9 cellular contexts compared by ENCODE assay signal in the genomic region with DNA sequence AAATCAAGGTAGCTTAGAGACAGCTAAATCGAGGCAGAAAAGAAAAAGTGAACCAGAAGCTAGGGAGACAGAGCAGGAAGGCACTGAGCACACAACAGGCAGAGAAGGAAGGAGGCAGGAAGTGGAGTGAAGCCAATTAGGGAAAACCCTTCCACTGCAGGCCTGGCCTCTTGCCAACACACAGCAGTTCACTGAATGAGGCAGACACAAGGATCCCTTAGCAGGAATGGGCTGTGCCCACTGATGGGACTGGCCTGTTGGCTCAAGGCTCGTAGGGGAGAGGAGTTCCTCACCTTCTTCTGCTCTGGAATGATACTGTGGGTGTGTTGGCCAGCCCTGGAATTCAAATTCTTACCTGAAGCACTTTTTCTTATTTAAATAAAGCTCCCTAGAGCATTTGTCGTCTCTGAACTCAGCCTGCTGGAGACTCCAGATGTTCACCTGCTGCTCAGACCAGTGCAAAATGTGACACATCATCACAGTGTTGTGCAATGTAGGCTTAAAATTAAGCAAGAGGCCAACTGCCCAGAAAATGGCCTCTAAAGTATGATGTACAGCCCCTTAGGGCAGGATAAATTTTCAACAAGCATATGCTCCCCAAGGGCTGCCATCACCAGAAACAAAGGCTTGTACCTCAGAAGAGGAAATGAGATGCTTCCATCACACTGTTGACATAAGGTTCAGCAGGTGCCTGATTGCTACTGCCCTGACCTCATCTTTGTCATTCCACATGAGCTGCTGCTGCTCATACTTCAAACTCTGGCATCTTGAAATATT.
DNase-seq lines count a peak whose midpoint lies in the region; TF ChIP-seq lines count a peak whose summit lies in the region.
"Had no signal": no experiment of that assay in that cellular context is flagged by ENCODE, and none has a peak within 500 bp of the region (broad histone marks: within the 10 kb centered on the region; RNA-seq: fewer than 3 reads in every experiment).

No MANE protein-coding gene starts in this region.

- H3K27me3 ChIP-seq in mammary epithelial cell (ENCODE audit: insufficient read depth, low read length) = no peaks in the 10 kb centered on the region
- H3K27me3 ChIP-seq in neuronal stem cell (ENCODE audit: control insufficient read depth in 3 of 3, insufficient read depth in 3 of 3, low read depth in 1 of 3, low read length in 3 of 3) = no peaks in the 10 kb centered on the region
- H3K27me3 ChIP-seq in ascending aorta = no peaks in the 10 kb centered on the region
- H3K27me3 ChIP-seq: brain microvascular endothelial cell had no signal

- H4K8ac ChIP-seq in neuronal stem cell (ENCODE audit: low read depth, low read length) = no peak overlapping the region

- H3K36me3 Mint-ChIP-seq in nephron progenitor cell (ENCODE audit: low read depth) = no peaks in the 10 kb centered on the region

- H3K27ac Mint-ChIP-seq in nephron progenitor cell = peak overlapping the region; percentile 33

- no peak overlapping the region for H3K18ac ChIP-seq in neuronal stem cell (ENCODE audit: low read length)

- no peak overlapping the region for H3K4ac ChIP-seq in neuronal stem cell (ENCODE audit: low read length)

- no peak overlapping the region for H3K23ac ChIP-seq in neuronal stem cell (ENCODE audit: low read depth, low read length, poor library complexity)

- no peaks in the 10 kb centered on the region for H3K79me2 ChIP-seq in mammary epithelial cell (ENCODE audit: insufficient read depth, low read length)

- H3K36me3 ChIP-seq in mammary epithelial cell (ENCODE audit: insufficient read depth, low read length) (no peaks in the 10 kb centered on the region), neuronal stem cell (replicated peaks in 1 of 2; ENCODE audit: control insufficient read depth in 2 of 2, insufficient read depth in 2 of 2, low read length in 2 of 2) (no peaks in the 10 kb centered on the region), ascending aorta (no peaks in the 10 kb centered on the region)
- H3K36me3 ChIP-seq: brain microvascular endothelial cell had no signal

- no peak overlapping the region for H2BK15ac ChIP-seq in neuronal stem cell (ENCODE audit: low read length)

- H2BK12ac ChIP-seq in neuronal stem cell (ENCODE audit: low read length) = no peak overlapping the region

- peaks cover 15% of the 10 kb centered on the region for H3K4me1 Mint-ChIP-seq in nephron progenitor cell

- no peaks in the 10 kb centered on the region for H3K79me1 ChIP-seq in neuronal stem cell (ENCODE audit: low read depth, low read length)

- H3K27me3 Mint-ChIP-seq in nephron progenitor cell (ENCODE audit: low read depth, poor library complexity) = peaks cover 2% of the 10 kb centered on the region

- H4K20me1 ChIP-seq in mammary epithelial cell (ENCODE audit: insufficient read depth, low read length) = no peaks in the 10 kb centered on the region

- H3K9me3 ChIP-seq in mammary epithelial cell (replicated peaks; ENCODE audit: insufficient read depth, low read length) (no peaks in the 10 kb centered on the region), neuronal stem cell (replicated peaks in 1 of 2; ENCODE audit: control insufficient read depth in 2 of 2, insufficient read depth in 1 of 2, low read depth in 1 of 2, low read length in 2 of 2) (peaks cover 0 to 2% of the 10 kb centered on the region in 2 donors), ascending aorta (no peaks in the 10 kb centered on the region)

- no peak overlapping the region for H2BK120ac ChIP-seq in neuronal stem cell (ENCODE audit: low read depth, low read length)

- H3K4me3 ChIP-seq in mammary epithelial cell (replicated peaks in 1 of 3; ENCODE audit: insufficient read depth in 1 of 3, low read depth in 2 of 3, low read length in 3 of 3) (no peak overlapping the region), neuronal stem cell (ENCODE audit: low read length in 2 of 2) (no peak overlapping the region), ascending aorta (no peak overlapping the region)

- H2AFZ ChIP-seq in mammary epithelial cell (ENCODE audit: low read depth, low read length) (peak overlapping the region; percentile 38), neuronal stem cell (ENCODE audit: low read length) (no peak overlapping the region)

- 15% methylated on average over 3 of the region's 3 CpGs for WGBS in mammary epithelial cell (ENCODE audit: low coverage, missing lambda C conversion rate)
- no CpG with 5 or more reads among the region's 3 CpGs for WGBS in neuronal stem cell (ENCODE audit: extremely low coverage in 2 of 2, insufficient read length in 2 of 2, insufficient replicate concordance in 1 of 2), 2 donors

- H3K27ac ChIP-seq in mammary epithelial cell (ENCODE audit: insufficient read depth, low read depth, low read length) = no peak overlapping the region
- no peak overlapping the region for H3K27ac ChIP-seq in neuronal stem cell (replicated peaks; ENCODE audit: low read length)
- no peak overlapping the region for H3K27ac ChIP-seq in ascending aorta
- H3K27ac ChIP-seq: brain microvascular endothelial cell had no signal

- H3K4me1 ChIP-seq in mammary epithelial cell (ENCODE audit: insufficient read depth, low read length) = peaks cover 5% of the 10 kb centered on the region
- H3K4me1 ChIP-seq in neuronal stem cell (ENCODE audit: control insufficient read depth in 2 of 2, insufficient read depth in 1 of 2, low read depth in 1 of 2, low read length in 2 of 2) = peaks cover 0 to 2% of the 10 kb centered on the region in 2 donors
- no peaks in the 10 kb centered on the region for H3K4me1 ChIP-seq in ascending aorta

- no peaks in the 10 kb centered on the region for H3K9me3 Mint-ChIP-seq in nephron progenitor cell

- TF ChIP-seq CTCF in mammary epithelial cell (conservative IDR thresholded peaks at IDR 0.05 in 1 of 2, IDR thresholded peaks at IDR 0.05 in 1 of 2; ENCODE audit: extremely low read depth in 1 of 2, insufficient read depth in 1 of 2, low read depth in 1 of 2, low read length in 2 of 2) (no peak), nephron progenitor cell (IDR thresholded peaks at IDR 0.05) (no peak), ascending aorta (IDR thresholded peaks at IDR 0.05) (no peak)

- no peak overlapping the region for H4K91ac ChIP-seq in neuronal stem cell (ENCODE audit: low read depth, low read length, poor library complexity)

- intact Hi-C loops in mammary epithelial cell (cut with micrococcal nuclease) = no loop called here
- intact Hi-C loops in ascending aorta (cut with DNase I) = no loop called here

- CTCF ChIA-PET in mammary epithelial cell (lab: Charles Lee; ENCODE audit: low non-redundant PET) = no interaction called here

- no peak overlapping the region for H3K4me3 Mint-ChIP-seq in nephron progenitor cell

- H3K14ac ChIP-seq in neuronal stem cell (ENCODE audit: low read length) = no peak overlapping the region

- H2BK5ac ChIP-seq in neuronal stem cell (ENCODE audit: low read length) = no peak overlapping the region

- no peak overlapping the region for H2AK5ac ChIP-seq in neuronal stem cell (ENCODE audit: low read depth, low read length)

- BruUV-seq in mammary epithelial cell (replicated peaks; lab: Mats Ljungman, UMichigan) = no TSS peak

- in situ Hi-C loops in mammary epithelial cell (cut with MboI; ENCODE audit: low sequenced_read_pairs in 2 of 2) = no loop called here

- H3K4me2 ChIP-seq in mammary epithelial cell (ENCODE audit: insufficient read depth, low read depth, low read length) (no peak overlapping the region), neuronal stem cell (ENCODE audit: insufficient read depth, low read length, poor library complexity, severe bottlenecking) (no peak overlapping the region)

- H3K9ac ChIP-seq in mammary epithelial cell (ENCODE audit: insufficient read depth, low read length) (no peak overlapping the region), neuronal stem cell (ENCODE audit: low read depth, low read length, poor library complexity) (no peak overlapping the region)

- peak; percentile 40 for DNase-seq in ELR (ENCODE audit: low read depth)
- peak; percentile 61 for DNase-seq in NCI-H1105 (lab: John Stamatoyannopoulos, UW)
- peak; percentile 67 for DNase-seq in mammary epithelial cell
- DNase-seq in nephron progenitor cell = no peak
- no peak for DNase-seq in neuronal stem cell (ENCODE audit: low spot score)
- no peak for DNase-seq in ascending aorta (ENCODE audit: low spot score in 2 of 2)
- no peak for DNase-seq in 8988T
- no peak for DNase-seq in T1000 (lab: John Stamatoyannopoulos, UW)
- DNase-seq: brain microvascular endothelial cell had no signal

- dilution Hi-C loops in mammary epithelial cell (cut with HindIII; ENCODE audit: low sequenced_read_pairs) = no loop called here

Comparison
In these comparisons a context has a peak if more than half of its experiments do, and no peak if none do; other contexts are left out.
1. DNase-seq: peak in ELR (single experiment), NCI-H1105 (single experiment) and mammary epithelial cell (single experiment); none in nephron progenitor cell (single experiment), neuronal stem cell (single experiment), ascending aorta (0 of 2), 8988T (single experiment) and T1000 (single experiment).